8 cellular contexts compared by ENCODE assay signal in genomic region chr11:65354265-65355012, GRCh38. TPM values are rescaled to one million over a fixed set of nuclear protein-coding genes. Genes with fewer than 3 reads are reported as not detected.
DNase-seq lines count a peak whose midpoint lies in the region; ATAC-seq, FAIRE-seq and TF ChIP-seq lines count a peak whose summit lies in the region.

TIGD3 (plus strand) TSS chr11:65354751; CDS start chr11:65355809, 1,058 bp downstream.

- no peaks in the 10 kb centered on the region for H3K27me3 Mint-ChIP-seq in activated naive CD8-positive, alpha-beta T cell treated with anti-CD3 and anti-CD28 coated beads for 36 hours

- H3K27me3 ChIP-seq in pancreas (no peaks in the 10 kb centered on the region), thyroid gland (no peaks in the 10 kb centered on the region)

- no peaks in the 10 kb centered on the region for H3K36me3 Mint-ChIP-seq in activated naive CD8-positive, alpha-beta T cell treated with anti-CD3 and anti-CD28 coated beads for 36 hours

- peak; percentile 85 for ATAC-seq in HG02642 (IDR thresholded peaks at IDR 0.05; ENCODE audit: poor library complexity, unreplicated experiment)
- ATAC-seq in Right ventricle myocardium superior (ENCODE audit: poor library complexity) = peak; percentile 87
- peak; percentile 94 to 96 (median 96) for ATAC-seq in pancreas

- DNase-seq in GM10266 (ENCODE audit: extremely low spot score) = peak; percentile 99
- DNase-seq in NCI-H1105 treated with DMSO at 0.1 percent for 48 hours (lab: John Stamatoyannopoulos, UW) = peak; percentile 96
- DNase-seq in SKM-1 (lab: John Stamatoyannopoulos, UW; ENCODE audit: unreplicated experiment) = peak; percentile 92
- DNase-seq in activated naive CD8-positive, alpha-beta T cell treated with anti-CD3 and anti-CD28 coated beads for 36 hours = peak; percentile 97
- DNase-seq in Right ventricle myocardium superior = peak; percentile 98
- peak; percentile 97 to 99 (median 98) for DNase-seq in pancreas
- DNase-seq in thyroid gland = peak; percentile 98 to 99

- peaks cover 0 to 8% (median 5%) of the 10 kb centered on the region in 3 donors for H3K4me1 ChIP-seq in pancreas
- H3K4me1 ChIP-seq in thyroid gland = peaks cover 12 to 19% of the 10 kb centered on the region in 2 donors

- peak in 1 of 2 donors; percentile 66 for TF ChIP-seq POLR2A in thyroid gland (IDR thresholded peaks at IDR 0.05)

- intact Hi-C loops in Right ventricle myocardium superior (cut with DNase I) (no loop called here), pancreas (cut with DNase I) (loop anchor here in 1 of 3 donors (5.0 to 10.0 kb wide), 2 partner anchors 110 to 163 kb away; no protein-coding TSS in a partner anchor), thyroid gland (cut with DNase I) (no loop called here)

- peaks cover 10% of the 10 kb centered on the region for H3K4me1 Mint-ChIP-seq in activated naive CD8-positive, alpha-beta T cell treated with anti-CD3 and anti-CD28 coated beads for 36 hours

- 0 to 1% methylated on average over 42 to 79 of the region's 79 CpGs for WGBS in pancreas, 2 donors
- WGBS in thyroid gland, 2 donors = 1 to 2% methylated on average over 10 to 19 of the region's 79 CpGs

- TF ChIP-seq CTCF in GM10266 (IDR thresholded peaks at IDR 0.05; ENCODE audit: control insufficient read depth, insufficient read depth, low read depth, missing control alignments) (no peak), pancreas (IDR thresholded peaks at IDR 0.05) (no peak), thyroid gland (IDR thresholded peaks at IDR 0.05) (no peak)

- no peaks in the 10 kb centered on the region for H3K9me3 ChIP-seq in pancreas
- no peaks in the 10 kb centered on the region for H3K9me3 ChIP-seq in thyroid gland

- no peaks in the 10 kb centered on the region for H3K9me3 Mint-ChIP-seq in activated naive CD8-positive, alpha-beta T cell treated with anti-CD3 and anti-CD28 coated beads for 36 hours

- FAIRE-seq in pancreas (lab: Jason Lieb, UNC) = no peak

- H3K27ac ChIP-seq in pancreas (peak within 1 kb of the TSS in 3 of 4 donors; percentile 23 to 56 (median 29)), thyroid gland (no peak within 1 kb of the TSS)

- H3K36me3 ChIP-seq in pancreas (peaks cover 0 to 21% (median 18%) of the 10 kb centered on the region in 3 donors), thyroid gland (peaks cover 21 to 30% of the 10 kb centered on the region in 2 donors)

- peak within 1 kb of the TSS; percentile 67 for H3K27ac Mint-ChIP-seq in activated naive CD8-positive, alpha-beta T cell treated with anti-CD3 and anti-CD28 coated beads for 36 hours

- peak within 1 kb of the TSS; percentile 52 to 88 (median 70) for H3K4me3 ChIP-seq in pancreas
- peak within 1 kb of the TSS; percentile 12 to 82 (median 28) for H3K4me3 ChIP-seq in thyroid gland (replicated peaks in 1 of 3)

- peak within 1 kb of the TSS; percentile 89 for H3K4me3 Mint-ChIP-seq in activated naive CD8-positive, alpha-beta T cell treated with anti-CD3 and anti-CD28 coated beads for 36 hours

RNA-seq across cellular contexts. Expression of gene TIGD3, which starts in this region (rescaled TPM):
- total RNA-seq in activated naive CD8-positive, alpha-beta T cell treated with anti-CD3 and anti-CD28 coated beads for 36 hours = under 1 TPM; 0.49 to 0.54 TPM
- total RNA-seq in Right ventricle myocardium superior (1.0 TPM), pancreas (under 1 TPM in 4 of 6 donors, not detected in 2; 0.06 to 0.16 (median 0.13) TPM), thyroid gland (under 1 TPM in 1 of 4 donors, not detected in 3; 0.34 TPM)
- under 1 TPM; 0.15 to 0.68 TPM for polyA plus RNA-seq in pancreas

Comparison
In these comparisons a context has a peak if more than half of its experiments do, and no peak if none do; other contexts are left out.
1. Peak in DNase-seq in activated naive CD8-positive, alpha-beta T cell treated with anti-CD3 and anti-CD28 coated beads for 36 hours; RNA of the gene not detected or under 1 TPM.
2. Peak in DNase-seq, ATAC-seq, H3K4me3 ChIP-seq and H3K27ac ChIP-seq in pancreas; RNA of the gene not detected or under 1 TPM.
3. Peak in DNase-seq and H3K4me3 ChIP-seq in thyroid gland; RNA of the gene not detected or under 1 TPM.